8 cellular contexts compared by ENCODE assay signal in genomic region chr5:173315495-173316352, GRCh38. TPM values are rescaled to one million over a fixed set of nuclear protein-coding genes. Genes with fewer than 3 reads are reported as not detected.
A peak's percentile ranks its signal among the peaks of the same experiment; 100 is the strongest.
DNase-seq lines count a peak whose midpoint lies in the region; ATAC-seq and TF ChIP-seq lines count a peak whose summit lies in the region.

No MANE protein-coding gene starts in this region.

- ATAC-seq in stimulated activated naive CD8-positive, alpha-beta T cell treated with anti-CD3 and anti-CD28 coated beads, Interleukin-15, amount 100 ng/mL, for 72 hours = no peak

- H3K4me1 Mint-ChIP-seq in nephron progenitor cell = peaks cover 92% of the 10 kb centered on the region
- no peaks in the 10 kb centered on the region for H3K4me1 Mint-ChIP-seq in activated CD4-positive, alpha-beta T cell treated with anti-CD3 and anti-CD28 coated beads, Interleukin-2, amount 10 ng/mL, durations not matched to agents 7 days and 5 days
- H3K4me1 Mint-ChIP-seq in stimulated activated naive CD8-positive, alpha-beta T cell treated with anti-CD3 and anti-CD28 coated beads, Interleukin-15, amount 100 ng/mL, for 72 hours = no peaks in the 10 kb centered on the region

- no peaks in the 10 kb centered on the region for H3K9me3 ChIP-seq in endocrine pancreas (ENCODE audit: control insufficient read depth, low read length)

- no peaks in the 10 kb centered on the region for H3K27me3 ChIP-seq in endocrine pancreas (ENCODE audit: control insufficient read depth, insufficient read depth, low read length)

- DNase-seq in NCI-H2029 (lab: John Stamatoyannopoulos, UW) = peak; percentile 84
- DNase-seq in nephron progenitor cell = no peak
- no peak for DNase-seq in activated CD4-positive, alpha-beta T cell treated with anti-CD3 and anti-CD28 coated beads, Interleukin-2, amount 10 ng/mL, durations not matched to agents 7 days and 5 days
- no peak for DNase-seq in stimulated activated naive CD8-positive, alpha-beta T cell treated with anti-CD3 and anti-CD28 coated beads, Interleukin-15, amount 100 ng/mL, for 72 hours
- DNase-seq in GDM1 (lab: John Stamatoyannopoulos, UW) = no peak
- DNase-seq in activated CD4-positive, alpha-beta T cell treated with anti-CD3 and anti-CD28 coated beads for 48 hours = no peak

- peak overlapping the region; percentile 65 for H3K27ac Mint-ChIP-seq in nephron progenitor cell
- H3K27ac Mint-ChIP-seq in activated CD4-positive, alpha-beta T cell treated with anti-CD3 and anti-CD28 coated beads, Interleukin-2, amount 10 ng/mL, durations not matched to agents 7 days and 5 days = no peak overlapping the region
- H3K27ac Mint-ChIP-seq in stimulated activated naive CD8-positive, alpha-beta T cell treated with anti-CD3 and anti-CD28 coated beads, Interleukin-15, amount 100 ng/mL, for 72 hours = no peak overlapping the region

- H3K9me3 Mint-ChIP-seq in nephron progenitor cell = no peaks in the 10 kb centered on the region
- H3K9me3 Mint-ChIP-seq in activated CD4-positive, alpha-beta T cell treated with anti-CD3 and anti-CD28 coated beads, Interleukin-2, amount 10 ng/mL, durations not matched to agents 7 days and 5 days = no peaks in the 10 kb centered on the region
- no peaks in the 10 kb centered on the region for H3K9me3 Mint-ChIP-seq in stimulated activated naive CD8-positive, alpha-beta T cell treated with anti-CD3 and anti-CD28 coated beads, Interleukin-15, amount 100 ng/mL, for 72 hours

- peak overlapping the region; percentile 6 for H3K4me3 ChIP-seq in endocrine pancreas (ENCODE audit: control insufficient read depth, insufficient read depth, low read length)

- no peaks in the 10 kb centered on the region for H3K4me1 ChIP-seq in endocrine pancreas (ENCODE audit: control insufficient read depth, insufficient read depth, low read length)

- H3K27me3 Mint-ChIP-seq in nephron progenitor cell (ENCODE audit: low read depth, poor library complexity) = peaks cover 10% of the 10 kb centered on the region
- H3K27me3 Mint-ChIP-seq in activated CD4-positive, alpha-beta T cell treated with anti-CD3 and anti-CD28 coated beads, Interleukin-2, amount 10 ng/mL, durations not matched to agents 7 days and 5 days = peaks cover 8% of the 10 kb centered on the region
- peaks cover 64% of the 10 kb centered on the region for H3K27me3 Mint-ChIP-seq in stimulated activated naive CD8-positive, alpha-beta T cell treated with anti-CD3 and anti-CD28 coated beads, Interleukin-15, amount 100 ng/mL, for 72 hours

- H3K36me3 ChIP-seq in endocrine pancreas (ENCODE audit: control insufficient read depth, insufficient read depth, low read length) = no peaks in the 10 kb centered on the region

- CTCF ChIA-PET in activated CD4-positive, alpha-beta T cell treated with anti-CD3 and anti-CD28 coated beads, Interleukin-2, amount 10 ng/mL, durations not matched to agents 7 days and 5 days (lab: Charles Lee) = interaction anchor here (1.0 kb wide), 1 partner anchor 9 kb away, joined by 3 read pairs; no protein-coding TSS in a partner anchor

- TF ChIP-seq CTCF in C4-2B (conservative IDR thresholded peaks at IDR 0.05) = no peak
- no peak for TF ChIP-seq CTCF in nephron progenitor cell (IDR thresholded peaks at IDR 0.05)

- peak overlapping the region; percentile 66 for H3K27ac ChIP-seq in C4-2B

- peak overlapping the region; percentile 52 for H3K4me3 Mint-ChIP-seq in nephron progenitor cell
- no peak overlapping the region for H3K4me3 Mint-ChIP-seq in activated CD4-positive, alpha-beta T cell treated with anti-CD3 and anti-CD28 coated beads, Interleukin-2, amount 10 ng/mL, durations not matched to agents 7 days and 5 days
- H3K4me3 Mint-ChIP-seq in stimulated activated naive CD8-positive, alpha-beta T cell treated with anti-CD3 and anti-CD28 coated beads, Interleukin-15, amount 100 ng/mL, for 72 hours = no peak overlapping the region

- POLR2A ChIA-PET in activated CD4-positive, alpha-beta T cell treated with anti-CD3 and anti-CD28 coated beads, Interleukin-2, amount 10 ng/mL, durations not matched to agents 7 days and 5 days (lab: Charles Lee) = interaction anchor here (0.6 kb wide), 1 partner anchor 16 kb away, joined by 5 read pairs; no protein-coding TSS in a partner anchor

- no peak overlapping the region for H3K9ac ChIP-seq in endocrine pancreas (ENCODE audit: control insufficient read depth, insufficient read depth, low read length)

- peaks cover 34% of the 10 kb centered on the region for H3K36me3 Mint-ChIP-seq in nephron progenitor cell (ENCODE audit: low read depth)
- peaks cover 18% of the 10 kb centered on the region for H3K36me3 Mint-ChIP-seq in activated CD4-positive, alpha-beta T cell treated with anti-CD3 and anti-CD28 coated beads, Interleukin-2, amount 10 ng/mL, durations not matched to agents 7 days and 5 days (ENCODE audit: low read depth)

RNA-seq across cellular contexts. Expression of gene STC2, which starts 12.5 kb away (rescaled TPM):
- total RNA-seq in activated CD4-positive, alpha-beta T cell treated with anti-CD3 and anti-CD28 coated beads, Interleukin-2, amount 10 ng/mL, durations not matched to agents 7 days and 5 days = 10 to 100 TPM in 1 of 2 experiments, 1 to 10 TPM in 1; 8.9 to 11.7 TPM
